Comparison of ENCODE assay signal across 24 cellular contexts in the genomic region with DNA sequence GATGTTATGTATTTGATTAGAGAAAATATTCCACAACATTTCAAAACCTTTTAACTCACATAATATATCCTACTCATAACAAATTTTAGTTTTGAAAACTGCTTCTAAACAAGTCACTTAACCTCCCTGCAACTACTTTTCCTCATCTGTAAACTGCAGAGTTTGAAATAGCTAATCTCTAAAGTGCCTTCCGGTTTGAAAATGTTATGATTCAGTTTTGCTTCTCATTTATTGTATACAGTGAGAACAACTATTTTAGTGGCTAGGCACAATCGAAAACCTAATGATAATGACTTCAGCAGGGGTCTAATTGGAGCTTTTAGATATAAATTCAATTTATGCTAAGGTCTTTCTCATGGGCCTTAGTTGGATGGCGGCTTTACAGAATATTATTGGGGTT. TPM values are rescaled to one million over a fixed set of nuclear protein-coding genes. Genes with fewer than 3 reads are reported as not detected.
A peak's percentile ranks its signal among the peaks of the same experiment; 100 is the strongest.
DNase-seq lines count a peak whose midpoint lies in the region; ATAC-seq and TF ChIP-seq lines count a peak whose summit lies in the region.
"Had no signal": no experiment of that assay in that cellular context is flagged by ENCODE, and none has a peak within 500 bp of the region (broad histone marks: within the 10 kb centered on the region; RNA-seq: fewer than 3 reads in every experiment).

No MANE protein-coding gene starts in this region.

- H3K36me3 ChIP-seq in breast epithelium: no peaks in the 10 kb centered on the region
- H3K36me3 ChIP-seq: BE2C had no signal

- H3K9me3 ChIP-seq in breast epithelium: no peaks in the 10 kb centered on the region
- H3K9me3 ChIP-seq: BE2C had no signal

- H3K27ac ChIP-seq in breast epithelium: no peak overlapping the region
- H3K27ac ChIP-seq: 22Rv1, KMS-11, SK-N-MC had no signal

- no peak for TF ChIP-seq CTCF in breast epithelium (IDR thresholded peaks at IDR 0.05)

- no peak for TF ChIP-seq POLR2A in breast epithelium (IDR thresholded peaks at IDR 0.05)

- no peaks in the 10 kb centered on the region for H3K4me1 ChIP-seq in breast epithelium
- H3K4me1 ChIP-seq: BE2C had no signal

- DNase-seq in breast epithelium (ENCODE audit: low spot score in 2 of 2) (no peak), NCI-H82 (lab: John Stamatoyannopoulos, UW) (no peak), activated T-cell treated with anti-CD3 and anti-CD28 coated beads for 4 hours (no peak), DMS153 (lab: John Stamatoyannopoulos, UW) (no peak)
- DNase-seq: BE2C, Calu3, HCEC 1CT, NCI-H1048, NCI-H1417, NCI-H1694, NCI-H2029 treated with DMSO at 0.1 percent for 48 hours, NCI-H2227 treated with DMSO at 0.1 percent for 48 hours, SIG-M5, SW 1271, T-helper 9 cell had no signal

- H3K27me3 ChIP-seq in breast epithelium: no peaks in the 10 kb centered on the region
- H3K27me3 ChIP-seq: BE2C had no signal

- ATAC-seq in GM18498 (IDR thresholded peaks at IDR 0.05; ENCODE audit: unreplicated experiment) (peak; percentile 81), GM19025 (IDR thresholded peaks at IDR 0.05; ENCODE audit: low read depth, unreplicated experiment) (peak; percentile 59), GM21529 (IDR thresholded peaks at IDR 0.05; ENCODE audit: unreplicated experiment) (peak; percentile 57), HG03432 (IDR thresholded peaks at IDR 0.05; ENCODE audit: unreplicated experiment) (peak; percentile 84)

- intact Hi-C loops in breast epithelium (cut with DNase I; ENCODE audit: low total_unique reads): no loop called here

- no peak overlapping the region for H3K4me3 ChIP-seq in breast epithelium
- H3K4me3 ChIP-seq: SK-N-MC had no signal

RNA-seq across cellular contexts. Expression of a gene that starts 30.7 kb away (rescaled TPM):
- not detected for total RNA-seq in breast epithelium
- total RNA-seq: Calu3, H1, NCI-H460 had no signal
